Comparison of ENCODE assay signal across 8 cellular contexts in the genomic region with DNA sequence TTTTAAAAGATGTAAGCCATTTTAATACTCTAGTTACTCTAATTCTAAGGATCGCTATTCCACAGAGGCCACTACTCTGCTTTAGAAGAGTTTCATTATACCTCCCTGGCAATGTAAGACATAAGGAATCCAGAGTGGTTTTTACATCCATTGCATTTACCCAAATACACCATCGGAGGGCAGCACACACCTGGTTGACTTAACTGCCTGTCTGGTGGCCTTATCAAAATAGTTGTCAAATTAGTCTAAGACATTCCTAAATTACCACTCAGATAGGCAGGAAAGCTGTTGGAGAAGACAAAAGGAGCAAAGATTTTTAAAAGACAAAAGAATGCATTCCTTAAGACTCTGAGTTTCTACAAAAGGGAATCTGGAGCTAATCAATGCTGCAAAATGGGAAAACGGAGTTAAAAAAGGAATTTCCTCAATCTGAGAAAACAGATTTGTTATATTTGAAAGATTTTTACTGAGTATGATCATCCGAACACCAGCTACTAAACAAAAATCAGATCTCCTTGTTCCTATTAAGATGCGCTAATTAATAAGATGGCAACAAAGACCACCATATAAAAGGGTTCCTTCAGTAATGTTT. TPM values are rescaled to one million over a fixed set of nuclear protein-coding genes. Genes with fewer than 3 reads are reported as not detected.
DNase-seq lines count a peak whose midpoint lies in the region; ATAC-seq and TF ChIP-seq lines count a peak whose summit lies in the region.

No MANE protein-coding gene starts in this region.

- no peaks in the 10 kb centered on the region for H3K4me1 Mint-ChIP-seq in activated CD8-positive, alpha-beta T cell treated with anti-CD3 and anti-CD28 coated beads for 36 hours (ENCODE audit: low read depth)

- CTCF ChIA-PET in AG04449 (lab: Yijun Ruan, JAX), result interaction anchor here (0.6 to 5.5 kb wide), 24 partner anchors 10 to 712 kb away, joined by 3 to 80 read pairs (median 4); a partner anchor contains a TSS
- CTCF ChIA-PET in activated CD8-positive, alpha-beta T cell treated with anti-CD3 and anti-CD28 coated beads for 36 hours (lab: Charles Lee), result interaction anchor here (0.7 to 3.9 kb wide), 16 partner anchors 10 to 309 kb away, joined by 3 to 20 read pairs (median 3); no protein-coding TSS in a partner anchor

- DNase-seq in AG04449 (ENCODE audit: low read depth, low spot score) (peak; percentile 33), HPDE6-E6E7 (ENCODE audit: extremely low spot score) (peak; percentile 25), NCI-H748 (lab: John Stamatoyannopoulos, UW; ENCODE audit: unreplicated experiment) (peak; percentile 52), fibroblast of the conjunctiva (ENCODE audit: low read depth) (peak; percentile 70)
- DNase-seq in activated CD8-positive, alpha-beta T cell treated with anti-CD3 and anti-CD28 coated beads for 36 hours, result peak; percentile 61

- peak; percentile 79 for ATAC-seq in activated CD8-positive, alpha-beta T cell treated with anti-CD3 and anti-CD28 coated beads for 36 hours
- no peak for ATAC-seq in GM18870 (IDR thresholded peaks at IDR 0.05; ENCODE audit: unreplicated experiment)

- H3K36me3 ChIP-seq in neutrophil, result no peaks in the 10 kb centered on the region

- POLR2A ChIA-PET in AG04449 (lab: Yijun Ruan, JAX), result interaction anchor here (0.5 kb wide), 1 partner anchor 942 kb away, joined by 3 read pairs; no protein-coding TSS in a partner anchor
- POLR2A ChIA-PET in activated CD8-positive, alpha-beta T cell treated with anti-CD3 and anti-CD28 coated beads for 36 hours (lab: Charles Lee), result no interaction called here

- H3K27me3 ChIP-seq in neutrophil, result no peaks in the 10 kb centered on the region

- H3K27ac ChIP-seq in neutrophil, result no peak overlapping the region

- no peak overlapping the region for H3K4me3 ChIP-seq in AG04449 (ENCODE audit: low read depth, low read length)
- no peak overlapping the region for H3K4me3 ChIP-seq in neutrophil (ENCODE audit: low read depth in 1 of 2, low read length in 1 of 2)

- no peaks in the 10 kb centered on the region for H3K9me3 ChIP-seq in neutrophil

- peak; percentile 75 for TF ChIP-seq CTCF in AG04449 (IDR thresholded peaks at IDR 0.05; ENCODE audit: insufficient read depth, low read length, missing control alignments)
- peak; percentile 64; the same call in 1 of the 2 replicates for TF ChIP-seq CTCF in GM12874 (IDR thresholded peaks at IDR 0.05; ENCODE audit: insufficient read depth, low read depth, low read length)
- peak; percentile 81 for TF ChIP-seq CTCF in activated CD8-positive, alpha-beta T cell treated with anti-CD3 and anti-CD28 coated beads for 36 hours (IDR thresholded peaks at IDR 0.05)
- peak; percentile 41 for TF ChIP-seq CTCF in neutrophil (IDR thresholded peaks at IDR 0.05)

- no peak overlapping the region for H3K4me3 Mint-ChIP-seq in activated CD8-positive, alpha-beta T cell treated with anti-CD3 and anti-CD28 coated beads for 36 hours

- H3K4me1 ChIP-seq in neutrophil (ENCODE audit: control insufficient read depth in 1 of 2, insufficient read depth in 1 of 2, low read depth in 1 of 2, low read length in 1 of 2), result no peaks in the 10 kb centered on the region

- H3K9me3 Mint-ChIP-seq in activated CD8-positive, alpha-beta T cell treated with anti-CD3 and anti-CD28 coated beads for 36 hours, result no peaks in the 10 kb centered on the region

- intact Hi-C loops in activated CD8-positive, alpha-beta T cell treated with anti-CD3 and anti-CD28 coated beads for 36 hours (cut with micrococcal nuclease), result no loop called here

- H3K27ac Mint-ChIP-seq in activated CD8-positive, alpha-beta T cell treated with anti-CD3 and anti-CD28 coated beads for 36 hours, result no peak overlapping the region

- H3K27me3 Mint-ChIP-seq in activated CD8-positive, alpha-beta T cell treated with anti-CD3 and anti-CD28 coated beads for 36 hours, result no peaks in the 10 kb centered on the region

- no peaks in the 10 kb centered on the region for H3K36me3 Mint-ChIP-seq in activated CD8-positive, alpha-beta T cell treated with anti-CD3 and anti-CD28 coated beads for 36 hours (ENCODE audit: low read depth)

RNA-seq across cellular contexts. Expression of a gene that starts 33.8 kb away (rescaled TPM):
- total RNA-seq in activated CD8-positive, alpha-beta T cell treated with anti-CD3 and anti-CD28 coated beads for 36 hours, result under 1 TPM; 0.05 to 0.25 TPM
